Comparison of ENCODE assay signal across 20 cellular contexts in the genomic region with DNA sequence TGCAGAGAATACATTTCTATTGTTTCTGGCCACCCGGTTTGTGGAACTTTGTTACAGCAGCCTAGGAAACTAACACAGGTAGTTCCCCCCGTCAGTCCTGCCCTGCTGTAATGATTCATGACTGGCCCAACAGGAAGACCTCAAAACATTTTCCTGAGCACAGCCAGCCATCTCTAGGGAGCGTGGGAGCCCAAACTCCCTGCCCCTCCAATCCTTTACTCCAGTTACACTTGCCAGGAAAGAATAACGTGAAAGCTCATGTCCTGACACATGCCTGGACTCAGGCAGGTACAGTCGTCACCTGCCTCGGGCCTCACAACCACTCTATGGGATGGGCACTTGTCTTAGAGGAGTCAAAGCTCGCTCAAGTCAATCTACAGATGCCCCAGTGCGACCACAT.
"Had no signal": no experiment of that assay in that cellular context is flagged by ENCODE, and none has a peak within 500 bp of the region (broad histone marks: within the 10 kb centered on the region; RNA-seq: fewer than 3 reads in every experiment).

No MANE protein-coding gene starts in this region.

- H3K4me1 ChIP-seq: thyroid gland had no signal

- DNase-seq: activated CD4-positive, alpha-beta T cell treated with anti-CD3 and anti-CD28 coated beads for 1 hour; activated CD4-positive, alpha-beta T cell treated with anti-CD3 and anti-CD28 coated beads, Interleukin-2, amount 50 U/mL, for 4 hours; activated naive CD4-positive, alpha-beta T cell treated with Interleukin-2 at 50 U/mL for 16 hours; body of pancreas; caudate nucleus; heart right ventricle; left ventricle myocardium superior; naive B cell; retina; stimulated activated CD4-positive, alpha-beta T cell treated with anti-CD3 and anti-CD28 coated beads, Interleukin-12 subunit alpha, Interleukin-12 subunit beta, amount 100 ng/mL, for 4 hours; stimulated activated CD4-positive, alpha-beta T cell treated with anti-CD3 and anti-CD28 coated beads, Interleukin-1b, Interleukin-23, amount 100 ng/mL, for 48 hours; stimulated activated CD8-positive, alpha-beta memory T cell treated with anti-CD3 and anti-CD28 coated beads, Interleukin-4, amount 100 ng/mL, for 48 hours; stimulated activated naive CD4-positive, alpha-beta T cell treated with Interleukin-2 at 50 U/mL for 16 hours; T1000; thyroid gland had no signal

- H3K9me3 ChIP-seq: body of pancreas, gastroesophageal sphincter, heart right ventricle, thyroid gland had no signal

- H3K27ac ChIP-seq: body of pancreas, gastroesophageal sphincter, heart right ventricle, thyroid gland, VCaP had no signal

- FAIRE-seq: urothelium cell line had no signal

- H3K27ac Mint-ChIP-seq: activated T-helper 2 cell treated with anti-CD3 and anti-CD28 coated beads, Interferon-gamma antibody, Interleukin-2, Interleukin-4, amounts not matched to agents 10 μg/mL and 5 μg/mL and 100 μg/mL, durations not matched to agents 14 hours and 24 hours and 36 hours had no signal

- H3K27me3 ChIP-seq: body of pancreas, gastroesophageal sphincter, heart right ventricle, thyroid gland had no signal

- H3K4me3 Mint-ChIP-seq: neural crest cell had no signal

- ATAC-seq: body of pancreas, gastroesophageal sphincter, heart right ventricle, left ventricle myocardium superior had no signal

- H3K9me3 Mint-ChIP-seq: activated T-helper 2 cell treated with anti-CD3 and anti-CD28 coated beads, Interferon-gamma antibody, Interleukin-2, Interleukin-4, amounts not matched to agents 10 μg/mL and 5 μg/mL and 100 μg/mL, durations not matched to agents 14 hours and 24 hours and 36 hours; naive B cell; neural crest cell had no signal

- H3K4me1 Mint-ChIP-seq: neural crest cell had no signal

- H3K4me3 ChIP-seq: body of pancreas, gastroesophageal sphincter, heart right ventricle, thyroid gland had no signal

- H3K27me3 Mint-ChIP-seq: naive B cell had no signal
